In the genomic region with DNA sequence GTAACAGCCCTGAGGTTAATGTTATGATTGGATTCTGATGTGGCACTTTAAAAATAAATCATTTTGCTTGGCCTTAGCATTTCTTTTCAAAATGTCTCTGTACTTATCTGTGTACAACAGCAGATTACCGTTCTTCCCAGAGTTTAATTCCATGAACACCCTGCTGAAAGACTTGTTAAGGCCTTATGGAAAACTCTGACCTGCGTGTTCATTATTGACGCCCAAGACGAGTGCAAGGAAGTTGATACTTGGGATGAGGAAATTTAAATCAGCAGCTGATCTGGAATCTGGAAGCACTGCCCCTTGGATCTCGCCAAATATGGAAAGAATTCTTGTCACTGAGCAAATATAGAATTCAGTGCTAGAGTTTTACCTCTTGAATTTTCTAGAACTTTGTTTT, we compare ENCODE assay signal across 14 cellular contexts. TPM values are rescaled to one million over a fixed set of nuclear protein-coding genes. Genes with fewer than 3 reads are reported as not detected.
"Had no signal": no experiment of that assay in that cellular context is flagged by ENCODE, and none has a peak within 500 bp of the region (broad histone marks: within the 10 kb centered on the region; RNA-seq: fewer than 3 reads in every experiment).

No MANE protein-coding gene starts in this region.

- DNase-seq: activated CD4-positive, alpha-beta memory T cell treated with anti-CD3 and anti-CD28 coated beads, Interleukin-2, amount 10 ng/mL, durations not matched to agents 7 days and 5 days; activated CD4-positive, alpha-beta T cell treated with anti-CD3 and anti-CD28 coated beads for 1 hour; activated CD8-positive, alpha-beta memory T cell treated with anti-CD3 and anti-CD28 coated beads, Interleukin-2, amount 50 U/mL, for 4 hours; activated naive CD8-positive, alpha-beta T cell treated with anti-CD3 and anti-CD28 coated beads, Interleukin-2, amount 10 ng/mL, durations not matched to agents 7 days and 5 days; anterior cingulate cortex; kidney; lower lobe of right lung; midbrain; small intestine; stimulated activated naive B cell treated with anti-CD40 and anti-IgM and Interleukin-4, amounts not matched to agents 10 μg/mL and 1 μg/mL and 100 μg/mL, for 72 hours; SW 1271 had no signal

- H3K36me3 ChIP-seq: gastroesophageal sphincter, lower lobe of right lung, neural progenitor cell had no signal

- H3K27ac ChIP-seq: lower lobe of right lung, neural progenitor cell, parathyroid adenoma had no signal

- H3K9me3 ChIP-seq: gastroesophageal sphincter, lower lobe of right lung had no signal

- H3K79me2 ChIP-seq: parathyroid adenoma had no signal

- H3K4me3 ChIP-seq: gastroesophageal sphincter, lower lobe of right lung, neural progenitor cell had no signal

- H3K4me1 ChIP-seq: gastroesophageal sphincter, parathyroid adenoma had no signal

- H2AFZ ChIP-seq: neural progenitor cell, parathyroid adenoma had no signal

- H3K27me3 ChIP-seq: gastroesophageal sphincter, neural progenitor cell had no signal

- ATAC-seq: gastroesophageal sphincter; lower lobe of right lung; stimulated activated naive B cell treated with anti-CD40 and anti-IgM and Interleukin-4, amounts not matched to agents 10 μg/mL and 1 μg/mL and 100 μg/mL, for 72 hours had no signal

- H3K4me2 ChIP-seq: neural progenitor cell had no signal

- H3K9ac ChIP-seq: neural progenitor cell, parathyroid adenoma had no signal

RNA-seq across cellular contexts. Expression of a gene that starts 6.7 kb away (rescaled TPM):
- total RNA-seq: activated CD4-positive, alpha-beta memory T cell treated with anti-CD3 and anti-CD28 coated beads, Interleukin-2, amount 10 ng/mL, durations not matched to agents 7 days and 5 days; activated naive CD8-positive, alpha-beta T cell treated with anti-CD3 and anti-CD28 coated beads, Interleukin-2, amount 10 ng/mL, durations not matched to agents 7 days and 5 days had no signal
